ENCODE assay signal across 8 cellular contexts in genomic region chr3:197654082-197654996, GRCh38.
DNase-seq lines count a peak whose midpoint lies in the region; ATAC-seq, FAIRE-seq and TF ChIP-seq lines count a peak whose summit lies in the region.
"Not testable (repeated sequence)": the region's sequence is repeated elsewhere in the genome, so short reads cannot be mapped to it uniquely, and the experiment has no call there.

No MANE protein-coding gene starts in this region.

- not testable (repeated sequence) for H3K27me3 ChIP-seq in adipocyte (replicated peaks; ENCODE audit: control insufficient read depth, insufficient read depth, low read length); right cardiac atrium (ENCODE audit: control insufficient read depth, insufficient read depth); parathyroid adenoma (ENCODE audit: control insufficient read depth, insufficient read depth, low read length); suprapubic skin

- TF ChIP-seq CTCF in activated B cell treated with CpG ODN at 0.5 μM for 24 hours (IDR thresholded peaks at IDR 0.05); parathyroid adenoma (IDR thresholded peaks at IDR 0.05); suprapubic skin (IDR thresholded peaks at IDR 0.05): not testable (repeated sequence)

- H3K27ac Mint-ChIP-seq in activated B cell treated with CpG ODN at 0.5 μM for 24 hours, result not testable (repeated sequence)

- not testable (repeated sequence) for H3K79me2 ChIP-seq in parathyroid adenoma

- not testable (repeated sequence) for H3K9ac ChIP-seq in adipocyte (ENCODE audit: low read length); parathyroid adenoma

- H3K4me2 ChIP-seq in parathyroid adenoma (ENCODE audit: low read length), result not testable (repeated sequence)

- 6% methylated on average over 21 of the region's 101 CpGs for WGBS in right cardiac atrium
- WGBS in suprapubic skin, result no CpG with 5 or more reads among the region's 101 CpGs

- peak overlapping the region; percentile 57 for H3K4me3 Mint-ChIP-seq in activated B cell treated with CpG ODN at 0.5 μM for 24 hours

- TF ChIP-seq EP300 in suprapubic skin (IDR thresholded peaks at IDR 0.05), result not testable (repeated sequence)

- not testable (repeated sequence) for H3K9me3 ChIP-seq in adipocyte (ENCODE audit: control insufficient read depth, low read length); right cardiac atrium (ENCODE audit: control insufficient read depth, low read length); parathyroid adenoma (ENCODE audit: control insufficient read depth, low read length); suprapubic skin

- peak; percentile 85 for ATAC-seq in GM18517 (IDR thresholded peaks at IDR 0.05; ENCODE audit: unreplicated experiment)
- ATAC-seq in HG03442 (IDR thresholded peaks at IDR 0.05; ENCODE audit: unreplicated experiment), result peak; percentile 77
- ATAC-seq in activated B cell treated with CpG ODN at 0.5 μM for 24 hours (ENCODE audit: low read depth), result peak; percentile 96
- peak; percentile 96 for ATAC-seq in right cardiac atrium

- POLR2A ChIA-PET in activated B cell treated with CpG ODN at 0.5 μM for 24 hours (lab: Charles Lee), result interaction anchor here (0.6 kb wide), 1 partner anchor 74 kb away, joined by 3 read pairs; no protein-coding TSS in a partner anchor

- DNase-seq in H54 (ENCODE audit: insufficient read length, low spot score); suprapubic skin (ENCODE audit: low spot score in 2 of 2): not testable (repeated sequence)
- DNase-seq in activated B cell treated with CpG ODN at 0.5 μM for 24 hours (peak; percentile 50), adipocyte (ENCODE audit: low read depth) (peak; percentile 5), right cardiac atrium (peak; percentile 38 to 75 (median 70))

- not testable (repeated sequence) for H3K4me1 Mint-ChIP-seq in activated B cell treated with CpG ODN at 0.5 μM for 24 hours

- H3K36me3 ChIP-seq in adipocyte (ENCODE audit: control insufficient read depth, insufficient read depth, low read length, severe bottlenecking); parathyroid adenoma (ENCODE audit: control insufficient read depth, insufficient read depth, low read length); suprapubic skin: not testable (repeated sequence)

- H3K4me1 ChIP-seq in adipocyte (ENCODE audit: control insufficient read depth, insufficient read depth, low read length); right cardiac atrium (ENCODE audit: control insufficient read depth, insufficient read depth, low read length); parathyroid adenoma; suprapubic skin: not testable (repeated sequence)

- CTCF ChIA-PET in activated B cell treated with CpG ODN at 0.5 μM for 24 hours (lab: Charles Lee), result not testable (repeated sequence)

- H3K27me3 Mint-ChIP-seq in activated B cell treated with CpG ODN at 0.5 μM for 24 hours, result not testable (repeated sequence)

- H3K36me3 Mint-ChIP-seq in activated B cell treated with CpG ODN at 0.5 μM for 24 hours (ENCODE audit: low read depth), result not testable (repeated sequence)

- not testable (repeated sequence) for H3K27ac ChIP-seq in right cardiac atrium (ENCODE audit: low read length); parathyroid adenoma
- peak overlapping the region; percentile 82 for H3K27ac ChIP-seq in suprapubic skin

- intact Hi-C loops in activated B cell treated with CpG ODN at 0.5 μM for 24 hours (cut with micrococcal nuclease); right cardiac atrium (cut with DNase I): not testable (repeated sequence)

- not testable (repeated sequence) for H3K4me3 ChIP-seq in adipocyte (ENCODE audit: low read length); parathyroid adenoma (ENCODE audit: low read depth, low read length)
- peak overlapping the region; percentile 22 for H3K4me3 ChIP-seq in right cardiac atrium (ENCODE audit: low read length)
- peak overlapping the region; percentile 47 for H3K4me3 ChIP-seq in suprapubic skin

- H3K9me3 Mint-ChIP-seq in activated B cell treated with CpG ODN at 0.5 μM for 24 hours, result not testable (repeated sequence)

- TF ChIP-seq POLR2A in H54 (IDR thresholded peaks at IDR 0.05; ENCODE audit: low read depth, low read length); suprapubic skin (IDR thresholded peaks at IDR 0.05): not testable (repeated sequence)

- H2AFZ ChIP-seq in parathyroid adenoma, result peak overlapping the region; percentile 74

- peak; percentile 43 for FAIRE-seq in H54 (lab: Jason Lieb, UNC)
